ENCODE assay signal across 19 cellular contexts in genomic region chr18:23916338-23916737, GRCh38.
DNase-seq lines count a peak whose midpoint lies in the region; ATAC-seq and TF ChIP-seq lines count a peak whose summit lies in the region.
"Had no signal": no experiment of that assay in that cellular context is flagged by ENCODE, and none has a peak within 500 bp of the region (broad histone marks: within the 10 kb centered on the region; RNA-seq: fewer than 3 reads in every experiment).

No MANE protein-coding gene starts in this region.

- no peak overlapping the region for H3K4me3 Mint-ChIP-seq in activated T-cell treated with anti-CD3 and anti-CD28 coated beads, Interleukin-2, amount 50 U/mL, for 4 hours
- H3K4me3 Mint-ChIP-seq: CD14-positive monocyte; CD8-positive, alpha-beta T cell had no signal

- H3K4me1 Mint-ChIP-seq in activated T-cell treated with anti-CD3 and anti-CD28 coated beads, Interleukin-2, amount 50 U/mL, for 4 hours (ENCODE audit: low read depth): peaks cover 22% of the 10 kb centered on the region

- H3K4me3 ChIP-seq in fibroblast of mammary gland (ENCODE audit: control insufficient read depth, low read depth, low read length): no peak overlapping the region
- H3K4me3 ChIP-seq: BLaER1, K562 had no signal

- H3K27me3 Mint-ChIP-seq in activated T-cell treated with anti-CD3 and anti-CD28 coated beads, Interleukin-2, amount 50 U/mL, for 4 hours (ENCODE audit: low read depth): no peaks in the 10 kb centered on the region

- no peaks in the 10 kb centered on the region for H3K36me3 Mint-ChIP-seq in activated T-cell treated with anti-CD3 and anti-CD28 coated beads, Interleukin-2, amount 50 U/mL, for 4 hours (ENCODE audit: insufficient read depth)
- H3K36me3 Mint-ChIP-seq: CD14-positive monocyte; CD8-positive, alpha-beta T cell had no signal

- TF ChIP-seq CTCF in fibroblast of mammary gland (conservative IDR thresholded peaks at IDR 0.05; ENCODE audit: control insufficient read depth, insufficient read depth, low read depth, low read length) (no peak), GM13976 (IDR thresholded peaks at IDR 0.05; ENCODE audit: borderline replicate concordance, control extremely low read depth, extremely low read depth, insufficient read depth, missing control alignments) (no peak)

- in situ Hi-C loops in GM13976 (cut with MboI; ENCODE audit: low sequenced_read_pairs, unreplicated experiment): no loop called here

- H3K9me3 Mint-ChIP-seq in activated T-cell treated with anti-CD3 and anti-CD28 coated beads, Interleukin-2, amount 50 U/mL, for 4 hours: no peaks in the 10 kb centered on the region
- H3K9me3 Mint-ChIP-seq: CD14-positive monocyte; CD8-positive, alpha-beta T cell had no signal

- DNase-seq in EL (peak; percentile 15), fibroblast of mammary gland (ENCODE audit: low read depth) (peak; percentile 27), GM13976 (ENCODE audit: low spot score) (no peak)
- no peak for DNase-seq in activated T-cell treated with anti-CD3 and anti-CD28 coated beads, Interleukin-2, amount 50 U/mL, for 4 hours
- DNase-seq: ACHN; AML-193; Calu3; CD8-positive, alpha-beta T cell; DMS79 treated with DMSO at 0.1 percent for 48 hours; GOT3; H7; IMR-90 had no signal

- ATAC-seq in SK-N-SH treated with all-trans-retinoic acid at 6 μM for 48 hours: peak; percentile 83
- no peak for ATAC-seq in activated T-cell treated with anti-CD3 and anti-CD28 coated beads, Interleukin-2, amount 50 U/mL, for 4 hours
- ATAC-seq in HG02981 (IDR thresholded peaks at IDR 0.05; ENCODE audit: unreplicated experiment): no peak
- ATAC-seq in HG02610 (IDR thresholded peaks at IDR 0.05; ENCODE audit: unreplicated experiment): no peak
- ATAC-seq: CD8-positive, alpha-beta T cell; HCT116; K562 had no signal

TF ChIP-seq in SK-N-SH treated with all-trans-retinoic acid at 6 μM for 48 hours, 23 proteins besides CTCF, POLR2A, EP300 and RAD21:
- TF ChIP-seq ZNF565 (CRISPR knock-in tag; conservative IDR thresholded peaks at IDR 0.05; ENCODE audit: low read depth) (no peak), OSR1 (CRISPR knock-in tag; IDR thresholded peaks at IDR 0.05) (no peak), ZFP3 (CRISPR knock-in tag; IDR thresholded peaks at IDR 0.05) (no peak), TCF4 (CRISPR knock-in tag; IDR thresholded peaks at IDR 0.05; ENCODE audit: borderline replicate concordance) (no peak), GLIS3 (CRISPR knock-in tag; IDR thresholded peaks at IDR 0.05) (0 out of 2 replicates have a peak, but pooled peaks have one; percentile 49), CSDC2 (CRISPR knock-in tag; IDR thresholded peaks at IDR 0.05) (no peak), CSRNP3 (CRISPR knock-in tag; IDR thresholded peaks at IDR 0.05) (no peak), ZNF8 (CRISPR knock-in tag; IDR thresholded peaks at IDR 0.05) (no peak), RARB (CRISPR knock-in tag; IDR thresholded peaks at IDR 0.05) (no peak), ESRRG (CRISPR knock-in tag; IDR thresholded peaks at IDR 0.05) (no peak), ISL1 (CRISPR knock-in tag; IDR thresholded peaks at IDR 0.05) (peak; percentile 65), ZNF70 (CRISPR knock-in tag; IDR thresholded peaks at IDR 0.05) (no peak), PATZ1 (CRISPR knock-in tag; IDR thresholded peaks at IDR 0.05; ENCODE audit: borderline replicate concordance) (no peak), TSHZ2 (CRISPR knock-in tag; IDR thresholded peaks at IDR 0.05) (no peak)

Comparison
In these comparisons a context has a peak if more than half of its experiments do, and no peak if none do; other contexts are left out.
1. DNase-seq: peak in EL (single experiment) and fibroblast of mammary gland (single experiment); none in activated T-cell treated with anti-CD3 and anti-CD28 coated beads, Interleukin-2, amount 50 U/mL, for 4 hours (single experiment) and GM13976 (single experiment).